In the genomic region with DNA sequence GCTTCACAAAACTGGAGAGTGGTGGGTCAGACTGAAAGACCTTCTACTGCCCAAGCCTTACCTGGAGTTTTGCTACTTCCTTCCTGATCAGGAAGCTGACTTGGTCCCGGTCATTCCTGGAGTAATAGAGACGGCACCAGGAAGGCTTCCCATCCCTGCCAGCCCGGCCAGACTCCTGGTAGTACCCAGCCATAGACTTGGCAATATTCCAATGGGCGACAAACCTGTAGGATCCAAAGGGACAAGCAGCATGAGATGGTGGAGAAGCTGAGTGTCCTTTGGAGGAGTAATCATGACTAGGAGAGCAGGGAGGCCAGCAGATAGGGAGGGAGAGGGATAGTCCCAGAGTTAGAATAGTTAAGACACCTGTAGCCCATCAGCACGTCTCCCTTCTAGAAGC, we compare ENCODE assay signal across 35 cellular contexts. TPM values are rescaled to one million over a fixed set of nuclear protein-coding genes. Genes with fewer than 3 reads are reported as not detected.
"Had no signal": no experiment of that assay in that cellular context is flagged by ENCODE, and none has a peak within 500 bp of the region (broad histone marks: within the 10 kb centered on the region; RNA-seq: fewer than 3 reads in every experiment).

No MANE protein-coding gene starts in this region.

- H3K4me1 Mint-ChIP-seq: activated naive CD4-positive, alpha-beta T cell treated with anti-CD3 and anti-CD28 coated beads, Interleukin-2, amount 10 ng/mL, durations not matched to agents 7 days and 5 days; brain; T-helper 17 cell had no signal

- H3K27ac Mint-ChIP-seq: activated CD4-positive, alpha-beta memory T cell treated with anti-CD3 and anti-CD28 coated beads for 36 hours; activated naive CD4-positive, alpha-beta T cell treated with anti-CD3 and anti-CD28 coated beads, Interleukin-2, amount 10 ng/mL, durations not matched to agents 7 days and 5 days; activated naive CD8-positive, alpha-beta T cell; activated naive CD8-positive, alpha-beta T cell treated with anti-CD3 and anti-CD28 coated beads, Interleukin-2, amount 50 U/mL, for 24 hours; brain; T-cell; T-helper 17 cell had no signal

- DNase-seq: activated CD4-positive, alpha-beta memory T cell treated with anti-CD3 and anti-CD28 coated beads for 36 hours; activated CD4-positive, alpha-beta T cell treated with anti-CD3 and anti-CD28 coated beads, Interleukin-2, amount 50 U/mL, for 1 hour; activated CD8-positive, alpha-beta memory T cell treated with anti-CD3 and anti-CD28 coated beads, Interleukin-2, amount 50 U/mL, for 4 hours; activated effector memory CD4-positive, alpha-beta T cell treated with Interleukin-2 at 50 U/mL for 16 hours; activated naive CD4-positive, alpha-beta T cell treated with anti-CD3 and anti-CD28 coated beads, Interleukin-2, amount 10 ng/mL, durations not matched to agents 7 days and 5 days; activated naive CD8-positive, alpha-beta T cell treated with anti-CD3 and anti-CD28 coated beads, Interleukin-2, amount 50 U/mL, for 24 hours; activated T-cell treated with anti-CD3 and anti-CD28 coated beads for 4 hours; activated T-cell treated with anti-CD3 and anti-CD28 coated beads, Interleukin-2, amount 50 U/mL, for 4 hours; anterior cingulate cortex; caudate nucleus; NCI-H1092 treated with DMSO at 0.1 percent for 48 hours; NCI-H1417; NCI-H146; NCI-H187; NCI-H2029 treated with DMSO at 0.1 percent for 48 hours; NCI-H2107; NCI-H2171; NCI-H510A; NCI-H526; NCI-H748 treated with DMSO at 0.1 percent for 48 hours; NK-92 treated with Interleukin-12 subunit alpha and Interleukin-12 subunit beta, amount 100 ng/mL, for 24 hours; PC-3; Peyer's patch; RPMI8226; SIG-M5; T-cell; T-helper 17 cell; T1000; WERI-Rb-1 had no signal

- H3K27me3 ChIP-seq: Peyer's patch had no signal

- FAIRE-seq: bronchial epithelial cell had no signal

- H3K27ac ChIP-seq: Peyer's patch, WERI-Rb-1 had no signal

- H3K27me3 Mint-ChIP-seq: activated CD4-positive, alpha-beta memory T cell treated with anti-CD3 and anti-CD28 coated beads for 36 hours; activated naive CD4-positive, alpha-beta T cell treated with anti-CD3 and anti-CD28 coated beads, Interleukin-2, amount 10 ng/mL, durations not matched to agents 7 days and 5 days; activated naive CD8-positive, alpha-beta T cell; activated naive CD8-positive, alpha-beta T cell treated with anti-CD3 and anti-CD28 coated beads, Interleukin-2, amount 50 U/mL, for 24 hours; brain; T-cell; T-helper 17 cell had no signal

- H3K4me3 Mint-ChIP-seq: activated CD4-positive, alpha-beta memory T cell treated with anti-CD3 and anti-CD28 coated beads for 36 hours; activated naive CD4-positive, alpha-beta T cell treated with anti-CD3 and anti-CD28 coated beads, Interleukin-2, amount 10 ng/mL, durations not matched to agents 7 days and 5 days; activated naive CD8-positive, alpha-beta T cell; activated naive CD8-positive, alpha-beta T cell treated with anti-CD3 and anti-CD28 coated beads, Interleukin-2, amount 50 U/mL, for 24 hours; activated T-cell treated with anti-CD3 and anti-CD28 coated beads, Interleukin-2, amount 50 U/mL, for 4 hours; brain; T-cell; T-helper 17 cell had no signal

- H3K4me3 ChIP-seq: Peyer's patch had no signal

- H3K9me3 ChIP-seq: Peyer's patch had no signal

- H3K9me3 Mint-ChIP-seq: activated CD4-positive, alpha-beta memory T cell treated with anti-CD3 and anti-CD28 coated beads for 36 hours; activated naive CD4-positive, alpha-beta T cell treated with anti-CD3 and anti-CD28 coated beads, Interleukin-2, amount 10 ng/mL, durations not matched to agents 7 days and 5 days; activated naive CD8-positive, alpha-beta T cell treated with anti-CD3 and anti-CD28 coated beads, Interleukin-2, amount 50 U/mL, for 24 hours; activated T-cell treated with anti-CD3 and anti-CD28 coated beads, Interleukin-2, amount 50 U/mL, for 4 hours; brain; T-cell had no signal

- H3K4me1 ChIP-seq: Peyer's patch had no signal

- ATAC-seq: activated naive CD8-positive, alpha-beta T cell treated with anti-CD3 and anti-CD28 coated beads, Interleukin-2, amount 50 U/mL, for 24 hours; activated T-cell treated with anti-CD3 and anti-CD28 coated beads, Interleukin-2, amount 50 U/mL, for 4 hours; PC-3; SK-N-SH treated with all-trans-retinoic acid at 6 μM for 48 hours; T-cell; T-helper 17 cell had no signal

RNA-seq across cellular contexts. Expression of gene SMIM5, which starts 25.0 kb away (rescaled TPM):
- total RNA-seq: activated CD4-positive, alpha-beta memory T cell treated with anti-CD3 and anti-CD28 coated beads for 36 hours; M059J; SK-MEL-5 had no signal
